In the genomic region with DNA sequence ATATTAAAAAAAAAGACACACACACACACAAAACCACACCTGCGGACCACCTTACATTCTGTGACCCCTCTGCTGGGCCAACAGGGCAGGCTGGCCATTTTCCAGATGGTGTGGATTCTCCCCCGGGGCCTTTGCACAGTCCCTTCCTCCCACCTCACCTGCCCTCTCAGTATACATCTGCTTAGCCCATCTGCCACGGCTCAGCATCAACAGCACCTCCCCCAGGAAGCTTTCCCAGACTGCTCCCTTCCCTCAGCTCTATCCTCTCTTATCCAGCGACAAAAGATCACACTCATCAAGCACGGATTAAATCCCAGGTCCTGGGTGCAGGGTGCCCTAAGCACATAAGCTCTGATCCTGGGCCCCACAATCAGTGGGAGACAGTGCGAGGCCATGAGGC, we compare ENCODE assay signal across 1 cellular context.
TF ChIP-seq lines count a peak whose summit lies in the region.

No MANE protein-coding gene starts in this region.

TF ChIP-seq in HepG2, 621 proteins besides CTCF, POLR2A, EP300 and RAD21:
- TF ChIP-seq RBFOX2 (IDR thresholded peaks at IDR 0.05; ENCODE audit: low read depth, low read length) (peak; percentile 15; the same call in 1 of the 2 replicates), NFIB (CRISPR knock-in tag; IDR thresholded peaks at IDR 0.05; ENCODE audit: borderline replicate concordance) (no peak)
